In genomic region chr12:120265483-120266179, GRCh38 we compare ENCODE assay signal across 7 cellular contexts.
DNase-seq lines count a peak whose midpoint lies in the region; ATAC-seq lines count a peak whose summit lies in the region.

Gene PXN, minus strand, starts transcription at chr12:120265730. Its CDS starts 101 bp downstream, at chr12:120265629.

- ATAC-seq in GM18511 (IDR thresholded peaks at IDR 0.05; ENCODE audit: unreplicated experiment) (peak; percentile 81), HG02970 (IDR thresholded peaks at IDR 0.05; ENCODE audit: low FRiP score, unreplicated experiment) (peak; percentile 77)

- DNase-seq in NCI-H2227 (lab: John Stamatoyannopoulos, UW; ENCODE audit: unreplicated experiment), result peak; percentile 87
- peak; percentile 88 for DNase-seq in activated CD4-positive, alpha-beta T cell treated with anti-CD3 and anti-CD28 coated beads for 1 hour
- DNase-seq in cerebellar nuclear complex (lab: John Stamatoyannopoulos, UW), result peak; percentile 5 to 27
- DNase-seq in kidney glomerular epithelial cell (lab: John Stamatoyannopoulos, UW), result peak; percentile 52
- peak; percentile 90 to 91 for DNase-seq in stimulated activated CD4-positive, alpha-beta T cell treated with anti-CD3 and anti-CD28 coated beads, Interleukin-1b, Interleukin-23, amount 100 ng/mL, for 1 hour (ENCODE audit: low read depth in 2 of 2)

Comparison
In these comparisons a context has a peak if more than half of its experiments do, and no peak if none do; other contexts are left out.
1. Peak in every context shown above with its lines: DNase-seq and ATAC-seq.
2. DNase-seq: peak in every context shown above with its lines; median percentile 90 in stimulated activated CD4-positive, alpha-beta T cell treated with anti-CD3 and anti-CD28 coated beads, Interleukin-1b, Interleukin-23, amount 100 ng/mL, for 1 hour; 88 in activated CD4-positive, alpha-beta T cell treated with anti-CD3 and anti-CD28 coated beads for 1 hour; 87 in NCI-H2227; 52 in kidney glomerular epithelial cell; 16 in cerebellar nuclear complex.